Comparison of ENCODE assay signal across 10 cellular contexts in genomic region chr3:14809611-14810010, GRCh38. TPM values are rescaled to one million over a fixed set of nuclear protein-coding genes. Genes with fewer than 3 reads are reported as not detected.
DNase-seq lines count a peak whose midpoint lies in the region; ATAC-seq and TF ChIP-seq lines count a peak whose summit lies in the region.
"Not testable (repeated sequence)": the region's sequence is repeated elsewhere in the genome, so short reads cannot be mapped to it uniquely, and the experiment has no call there.
"Had no signal": no experiment of that assay in that cellular context is flagged by ENCODE, and none has a peak within 500 bp of the region (broad histone marks: within the 10 kb centered on the region; RNA-seq: fewer than 3 reads in every experiment).

No MANE protein-coding gene starts in this region.

- not testable (repeated sequence) for H2AFZ ChIP-seq in hepatocyte

- DNase-seq in ascending aorta (ENCODE audit: low spot score in 2 of 2); left lung; gastrocnemius medialis; tibial artery: not testable (repeated sequence)
- DNase-seq in epithelial cell of esophagus (ENCODE audit: low read depth) (peak; percentile 19), hepatocyte (ENCODE audit: low spot score) (peak; percentile 44)

- not testable (repeated sequence) for H3K9me2 ChIP-seq in hepatocyte (replicated peaks; ENCODE audit: insufficient read depth)

- intact Hi-C loops in ascending aorta (cut with DNase I); left lung (cut with DNase I); gastrocnemius medialis (cut with DNase I; ENCODE audit: low total_unique reads); tibial artery (cut with DNase I; ENCODE audit: low total_unique reads): not testable (repeated sequence)

- H3K4me1 ChIP-seq in ES-I3 (ENCODE audit: insufficient read depth, low read length): peaks cover 28% of the 10 kb centered on the region
- H3K4me1 ChIP-seq in ascending aorta; hepatocyte (ENCODE audit: insufficient read depth): not testable (repeated sequence)
- peaks cover 0 to 37% of the 10 kb centered on the region in 2 donors for H3K4me1 ChIP-seq in left lung
- H3K4me1 ChIP-seq in gastrocnemius medialis: peaks cover 0 to 12% of the 10 kb centered on the region in 2 donors
- H3K4me1 ChIP-seq in tibial artery: peaks cover 0 to 16% (median 5%) of the 10 kb centered on the region in 4 donors

- TF ChIP-seq CTCF in ascending aorta (IDR thresholded peaks at IDR 0.05); epithelial cell of esophagus (IDR thresholded peaks at IDR 0.05; ENCODE audit: insufficient read depth, low read depth, low read length, missing control alignments); hepatocyte (IDR thresholded peaks at IDR 0.05; ENCODE audit: poor library complexity); left lung (IDR thresholded peaks at IDR 0.05); nephron (IDR thresholded peaks at IDR 0.05; ENCODE audit: unreplicated experiment in 3 of 3); gastrocnemius medialis (IDR thresholded peaks at IDR 0.05 in 4 of 5, conservative IDR thresholded peaks at IDR 0.05 in 1 of 5); tibial artery (IDR thresholded peaks at IDR 0.05): not testable (repeated sequence)

- not testable (repeated sequence) for H3K27ac ChIP-seq in ascending aorta, hepatocyte, tibial artery
- peak overlapping the region; percentile 59 to 73 for H3K27ac ChIP-seq in left lung
- H3K27ac ChIP-seq in gastrocnemius medialis: peak overlapping the region in 3 of 4 donors; percentile 42 to 72 (median 68)

- not testable (repeated sequence) for H3K4me1 Mint-ChIP-seq in nephron

- not testable (repeated sequence) for H3K36me3 ChIP-seq in ES-I3 (ENCODE audit: insufficient read depth, low read length); ascending aorta; hepatocyte (replicated peaks; ENCODE audit: insufficient read depth, low read depth); left lung; gastrocnemius medialis; tibial artery

- H3K4me2 ChIP-seq in hepatocyte: peak overlapping the region; percentile 96

- TF ChIP-seq POLR2A in gastrocnemius medialis (IDR thresholded peaks at IDR 0.05): not testable (repeated sequence)

- not testable (repeated sequence) for H4K20me1 ChIP-seq in hepatocyte (ENCODE audit: insufficient read depth, poor library complexity, severe bottlenecking)

- WGBS in hepatocyte (ENCODE audit: low lambda C conversion rate, missing lambda C conversion rate): 39% methylated on average over 9 of the region's 9 CpGs

- H3K4me3 ChIP-seq in ascending aorta (peak overlapping the region; percentile 44 to 67), left lung (peak overlapping the region in 1 of 2 donors; percentile 26), gastrocnemius medialis (peak overlapping the region; percentile 46 to 49 (median 47)), tibial artery (peak overlapping the region; percentile 51 to 64)
- not testable (repeated sequence) for H3K4me3 ChIP-seq in epithelial cell of esophagus (ENCODE audit: low read length); hepatocyte

- peak overlapping the region; percentile 77; the same call in 1 of the 2 replicates for H3K9ac ChIP-seq in ES-I3 (ENCODE audit: low read depth, low read length)

- in situ Hi-C loops in gastrocnemius medialis (cut with MboI; ENCODE audit: low sequenced_read_pairs in 4 of 4): not testable (repeated sequence)

- ATAC-seq in left lung, gastrocnemius medialis: not testable (repeated sequence)

- H3K79me2 ChIP-seq in hepatocyte: not testable (repeated sequence)

- H3K9me3 Mint-ChIP-seq in nephron: not testable (repeated sequence)

- peak overlapping the region; percentile 75 to 83 (median 80) for H3K4me3 Mint-ChIP-seq in nephron

- not testable (repeated sequence) for H3K36me3 Mint-ChIP-seq in nephron (ENCODE audit: low read depth)

- H3K9me3 ChIP-seq in ES-I3 (ENCODE audit: control insufficient read depth, insufficient read depth, low read length); ascending aorta; hepatocyte (ENCODE audit: low read depth); left lung; gastrocnemius medialis; tibial artery: not testable (repeated sequence)

- peak overlapping the region in 1 of 3 experiments; percentile 53 for H3K27ac Mint-ChIP-seq in nephron

- H3K27me3 Mint-ChIP-seq in nephron (ENCODE audit: low read depth): peaks cover 78% of the 10 kb centered on the region

- H3K27me3 ChIP-seq in ascending aorta: not testable (repeated sequence)
- H3K27me3 ChIP-seq in hepatocyte: peaks cover 63% of the 10 kb centered on the region
- H3K27me3 ChIP-seq in left lung: peaks cover 4 to 67% of the 10 kb centered on the region in 2 donors
- peaks cover 16 to 23% (median 19%) of the 10 kb centered on the region in 3 donors for H3K27me3 ChIP-seq in gastrocnemius medialis
- peaks cover 0 to 44% of the 10 kb centered on the region in 2 donors for H3K27me3 ChIP-seq in tibial artery

RNA-seq across cellular contexts. Expression of gene FGD5, which starts 9.2 kb away (rescaled TPM):
- total RNA-seq in ascending aorta (112 TPM), hepatocyte (2.6 and 2.9 TPM in 2 replicates), left lung (10 to 100 TPM; 25.4 to 48.7 TPM), gastrocnemius medialis (1 to 10 TPM; 4.4 to 8.4 (median 5.2) TPM)
- 2.2 and 3.3 TPM in 2 replicates for polyA plus RNA-seq in hepatocyte
- total RNA-seq: activated T-cell treated with anti-CD3 and anti-CD28 coated beads, Interleukin-2, amount 50 U/mL, for 72 hours; T-helper 1 cell treated with Interleukin-12 subunit alpha and Interleukin-12 subunit beta and Interleukin-4 antibody, amounts not matched to agents 30 ng/mL and 1 ng/mL, for 36 hours had no signal
